In the genomic region with DNA sequence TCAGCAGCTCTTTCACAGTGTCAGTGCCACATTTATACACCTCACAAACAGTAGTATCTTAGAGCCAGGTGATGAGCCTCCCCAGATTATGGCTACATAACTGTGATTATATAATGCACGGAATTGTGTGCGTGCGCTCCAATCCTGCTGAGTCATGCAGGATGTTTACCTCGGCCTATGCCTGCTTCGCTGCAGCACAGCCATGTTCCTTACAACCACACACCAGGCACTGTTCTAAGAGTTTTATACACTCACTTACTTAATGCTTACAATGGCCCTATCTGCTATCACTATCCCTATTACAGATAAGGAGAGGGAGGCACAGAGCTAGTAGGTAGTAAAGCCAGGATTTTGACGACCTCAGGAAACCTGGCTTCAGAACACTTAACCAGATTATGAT, we compare ENCODE assay signal across 14 cellular contexts. TPM values are rescaled to one million over a fixed set of nuclear protein-coding genes. Genes with fewer than 3 reads are reported as not detected.
DNase-seq lines count a peak whose midpoint lies in the region; ATAC-seq and TF ChIP-seq lines count a peak whose summit lies in the region.
"Had no signal": no experiment of that assay in that cellular context is flagged by ENCODE, and none has a peak within 500 bp of the region (broad histone marks: within the 10 kb centered on the region; RNA-seq: fewer than 3 reads in every experiment).

No MANE protein-coding gene starts in this region.

- POLR2A ChIA-PET in OCI-LY7 (lab: Charles Lee), result interaction anchor here (0.9 kb wide), 1 partner anchor 233 kb away, joined by 3 read pairs; a partner anchor contains a TSS

- H3K4me2 ChIP-seq in OCI-LY7 (ENCODE audit: low read length) (no peak overlapping the region), mesendoderm (ENCODE audit: low read length) (no peak overlapping the region)
- H3K4me2 ChIP-seq: KMS-11 had no signal

- H3K4ac ChIP-seq in mesendoderm (ENCODE audit: low read depth, low read length), result no peak overlapping the region

- H3K79me1 ChIP-seq in mesendoderm (ENCODE audit: low read length), result peaks cover 1% of the 10 kb centered on the region

- intact Hi-C loops in OCI-LY7 (cut with micrococcal nuclease; ENCODE audit: unreplicated experiment) (no loop called here), dorsolateral prefrontal cortex (cut with DNase I) (loop anchor here (2.0 to 10.0 kb wide), 8 partner anchors 90 to 1192 kb away; a partner anchor contains a TSS)

- H3K79me2 ChIP-seq in OCI-LY7 (ENCODE audit: insufficient read depth, low read depth, low read length) (no peaks in the 10 kb centered on the region), mesendoderm (ENCODE audit: control insufficient read depth, insufficient read depth, low read length) (peaks cover 3% of the 10 kb centered on the region)

- H3K4me3 ChIP-seq in OCI-LY7 (ENCODE audit: low read depth, low read length, poor library complexity, severe bottlenecking) (no peak overlapping the region), dorsolateral prefrontal cortex (peak overlapping the region in 2 of 59 donors; percentile 74 to 82), mesendoderm (ENCODE audit: low read length) (no peak overlapping the region)

- no peak for TF ChIP-seq CTCF in OCI-LY7 (conservative IDR thresholded peaks at IDR 0.05; ENCODE audit: low read length)
- no peak for TF ChIP-seq CTCF in dorsolateral prefrontal cortex (IDR thresholded peaks at IDR 0.05 in 54 of 56, conservative IDR thresholded peaks at IDR 0.05 in 2 of 56; ENCODE audit: low read depth in 1 of 56, partially characterized antibody in 56 of 56)

- H4K8ac ChIP-seq in mesendoderm (ENCODE audit: low read depth, low read length), result no peak overlapping the region

- no peak overlapping the region for H2AFZ ChIP-seq in OCI-LY7 (ENCODE audit: low read length)

- no peak overlapping the region for H2BK120ac ChIP-seq in mesendoderm (ENCODE audit: low read depth, low read length)

- no peak overlapping the region for H2AK5ac ChIP-seq in mesendoderm (ENCODE audit: low read length)

- H2BK15ac ChIP-seq in mesendoderm (replicated peaks; ENCODE audit: low read depth), result no peak overlapping the region

- no peak overlapping the region for H2BK5ac ChIP-seq in mesendoderm (ENCODE audit: low read length)

- BruUV-seq in OCI-LY7 (replicated peaks; lab: Mats Ljungman, UMichigan), result no TSS peak

- H3K36me3 ChIP-seq in OCI-LY7 (ENCODE audit: insufficient read depth, low read length) (peaks cover 23% of the 10 kb centered on the region), mesendoderm (ENCODE audit: control insufficient read depth, insufficient read depth, low read length) (no peaks in the 10 kb centered on the region)

- ATAC-seq in HG03108 (IDR thresholded peaks at IDR 0.05; ENCODE audit: unreplicated experiment) (no peak), HG02973 (IDR thresholded peaks at IDR 0.05; ENCODE audit: unreplicated experiment) (no peak), HG03095 (IDR thresholded peaks at IDR 0.05; ENCODE audit: unreplicated experiment) (no peak)

- no peaks in the 10 kb centered on the region for H4K20me1 ChIP-seq in OCI-LY7 (ENCODE audit: insufficient read depth, low read length)

- no CpG with 5 or more reads among the region's 6 CpGs for WGBS in mesendoderm (ENCODE audit: extremely low coverage, insufficient coverage, low lambda C conversion rate)

- CTCF ChIA-PET in OCI-LY7 (lab: Charles Lee; ENCODE audit: unreplicated experiment), result no interaction called here

- no peak overlapping the region for H3K9ac ChIP-seq in mesendoderm (ENCODE audit: low read length)
- H3K9ac ChIP-seq: KMS-11 had no signal

- no peak overlapping the region for H3K23ac ChIP-seq in mesendoderm (ENCODE audit: low read length)

- no peak overlapping the region for H4K5ac ChIP-seq in mesendoderm (ENCODE audit: low read length)

- H3K18ac ChIP-seq in mesendoderm (ENCODE audit: low read length), result no peak overlapping the region

- H3K9me3 ChIP-seq in OCI-LY7 (ENCODE audit: low read length), result peaks cover 35% of the 10 kb centered on the region

- H3K27me3 ChIP-seq in dorsolateral prefrontal cortex (no peaks in the 10 kb centered on the region), mesendoderm (ENCODE audit: insufficient read depth, low read length, poor library complexity) (no peaks in the 10 kb centered on the region)

- H3K4me1 ChIP-seq in OCI-LY7 (ENCODE audit: insufficient read depth, low read length, poor library complexity, severe bottlenecking), result peaks cover 4% of the 10 kb centered on the region
- peaks cover 4% of the 10 kb centered on the region for H3K4me1 ChIP-seq in mesendoderm (ENCODE audit: control insufficient read depth, low read depth, low read length)

- DNase-seq in Ammon's horn (ENCODE audit: low spot score) (peak; percentile 20), OCI-LY7 (ENCODE audit: low spot score) (peak; percentile 56), dorsolateral prefrontal cortex (peak in 5 of 10 donors; percentile 8 to 53 (median 42)), mesendoderm (peak; percentile 57), SK-N-DZ (ENCODE audit: low spot score) (no peak)
- DNase-seq: activated B cell treated with CpG ODN at 0.5 μM for 24 hours; cortex of kidney; NCI-H1417 treated with DMSO at 0.1 percent for 48 hours; NCI-H226; stimulated activated naive CD4-positive, alpha-beta T cell had no signal

- H3K27ac ChIP-seq in OCI-LY7 (ENCODE audit: low read depth, low read length, poor library complexity, severe bottlenecking) (no peak overlapping the region), dorsolateral prefrontal cortex (peak overlapping the region in 58 of 59 donors; percentile 43 to 96 (median 87)), mesendoderm (ENCODE audit: low read depth, low read length) (no peak overlapping the region)
- H3K27ac ChIP-seq: KMS-11 had no signal

- no peak overlapping the region for H3K56ac ChIP-seq in mesendoderm (ENCODE audit: low read length)

- no peaks in the 10 kb centered on the region for H3K9me2 ChIP-seq in OCI-LY7 (ENCODE audit: insufficient read depth, low read length)

RNA-seq across cellular contexts. Expression of a gene that starts 7.3 kb away (rescaled TPM):
- total RNA-seq in OCI-LY7 (2014; rRNA removed; shearing (Covaris generic)), result 2.5 and 3.2 TPM in 2 replicates
- 6.7 and 7.1 TPM in 2 replicates for total RNA-seq in OCI-LY7 (2022)
- total RNA-seq in dorsolateral prefrontal cortex, result 10 to 100 TPM in 5 of 120 experiments, 1 to 10 TPM in 115; 3.0 to 12.6 (median 6.7) TPM
- 2.9 TPM for polyA plus RNA-seq in mesendoderm (2013, experiment 1 of 2)
- polyA plus RNA-seq in mesendoderm (2013, experiment 2 of 2), result 2.8 TPM
- 4.3 and 6.0 TPM in 2 replicates for polyA plus RNA-seq in SK-N-DZ (2014; cell fraction: cytosol; rRNA removed)
- polyA plus RNA-seq in SK-N-DZ (2014; cell fraction: nucleus; rRNA removed), result 3.1 and 8.1 TPM in 2 replicates

RNA-seq across cellular contexts. Expression of a gene that starts 21.1 kb away (rescaled TPM):
- not detected in 2 replicates for total RNA-seq in OCI-LY7 (2014; rRNA removed; shearing (Covaris generic))
- not detected in 2 replicates for total RNA-seq in OCI-LY7 (2022)
- 10 to 100 TPM; 15.3 to 71.5 (median 32.3) TPM for total RNA-seq in dorsolateral prefrontal cortex
- 3.5 TPM for polyA plus RNA-seq in mesendoderm (2013, experiment 1 of 2)
- polyA plus RNA-seq in mesendoderm (2013, experiment 2 of 2), result 4.3 TPM
- 3.1 and 7.8 TPM in 2 replicates for polyA plus RNA-seq in SK-N-DZ (2014; cell fraction: cytosol; rRNA removed)
- polyA plus RNA-seq in SK-N-DZ (2014; cell fraction: nucleus; rRNA removed), result 1.7 and 2.3 TPM in 2 replicates

RNA-seq across cellular contexts. Expression of a gene that starts 42.5 kb away (rescaled TPM):
- 10.2 and 10.5 TPM in 2 replicates for total RNA-seq in OCI-LY7 (2014; rRNA removed; shearing (Covaris generic))
- total RNA-seq in OCI-LY7 (2022) (8.4 and 11.0 TPM in 2 replicates), dorsolateral prefrontal cortex (10 to 100 TPM in 5 of 120 experiments, 1 to 10 TPM in 115; 5.0 to 10.7 (median 8.0) TPM)
- polyA plus RNA-seq in mesendoderm (2013, experiment 1 of 2), result 3.7 TPM
- 3.7 TPM for polyA plus RNA-seq in mesendoderm (2013, experiment 2 of 2)
- polyA plus RNA-seq in SK-N-DZ (2014; cell fraction: cytosol; rRNA removed), result 9.7 and 10.7 TPM in 2 replicates
- polyA plus RNA-seq in SK-N-DZ (2014; cell fraction: nucleus; rRNA removed), result 6.4 and 7.8 TPM in 2 replicates

Comparison
In these comparisons a context has a peak if more than half of its experiments do, and no peak if none do; other contexts are left out.
1. H3K27ac ChIP-seq: peak in dorsolateral prefrontal cortex (58 of 59); none in OCI-LY7 (single experiment) and mesendoderm (single experiment).
2. RNA of a gene that starts 21.1 kb away (total RNA-seq): 15.3 to 71.5 TPM in dorsolateral prefrontal cortex; not detected in OCI-LY7; every median in the first group is over 10 times any median in the second.